Comparison of ENCODE assay signal across 13 cellular contexts in genomic region chr5:80874162-80874561, GRCh38.
"Had no signal": no experiment of that assay in that cellular context is flagged by ENCODE, and none has a peak within 500 bp of the region (broad histone marks: within the 10 kb centered on the region; RNA-seq: fewer than 3 reads in every experiment).

No MANE protein-coding gene starts in this region.

- H3K27ac Mint-ChIP-seq: activated naive CD8-positive, alpha-beta T cell; activated T-helper 1 cell treated with anti-CD3 and anti-CD28 coated beads, Interleukin-12 subunit alpha, Interleukin-12 subunit beta, Interleukin-2, Interleukin-4 antibody, amounts not matched to agents 30 ng/mL and 10 ng/mL and 1 ng/mL, durations not matched to agents 14 hours and 24 hours and 36 hours; effector memory CD8-positive, alpha-beta T cell; natural killer cell had no signal

- H3K27me3 Mint-ChIP-seq: activated naive CD8-positive, alpha-beta T cell; effector memory CD8-positive, alpha-beta T cell had no signal

- H3K4me3 ChIP-seq: esophagus squamous epithelium, spleen, thyroid gland had no signal

- H3K27ac ChIP-seq: esophagus squamous epithelium, parathyroid adenoma, spleen, thyroid gland had no signal

- H3K27me3 ChIP-seq: esophagus squamous epithelium, spleen, thyroid gland had no signal

- H3K4me1 Mint-ChIP-seq: natural killer cell had no signal

- H3K4me3 Mint-ChIP-seq: activated naive CD8-positive, alpha-beta T cell; activated T-helper 1 cell treated with anti-CD3 and anti-CD28 coated beads, Interleukin-12 subunit alpha, Interleukin-12 subunit beta, Interleukin-2, Interleukin-4 antibody, amounts not matched to agents 30 ng/mL and 10 ng/mL and 1 ng/mL, durations not matched to agents 14 hours and 24 hours and 36 hours; effector memory CD8-positive, alpha-beta T cell; natural killer cell had no signal

- DNase-seq: activated CD4-positive, alpha-beta T cell treated with anti-CD3 and anti-CD28 coated beads, Interleukin-2, amount 50 U/mL, for 4 hours; activated T-cell treated with anti-CD3 and anti-CD28 coated beads for 4 hours; dermis blood vessel endothelial cell; effector memory CD8-positive, alpha-beta T cell; esophagus squamous epithelium; natural killer cell; spleen; stimulated activated naive CD4-positive, alpha-beta T cell; SW 1271; thyroid gland had no signal

- H3K4me1 ChIP-seq: esophagus squamous epithelium, parathyroid adenoma, spleen, thyroid gland had no signal

- H3K9me3 Mint-ChIP-seq: activated T-helper 1 cell treated with anti-CD3 and anti-CD28 coated beads, Interleukin-12 subunit alpha, Interleukin-12 subunit beta, Interleukin-2, Interleukin-4 antibody, amounts not matched to agents 30 ng/mL and 10 ng/mL and 1 ng/mL, durations not matched to agents 14 hours and 24 hours and 36 hours; effector memory CD8-positive, alpha-beta T cell; natural killer cell had no signal

- H3K9me3 ChIP-seq: esophagus squamous epithelium, spleen, thyroid gland had no signal
